8 cellular contexts compared by ENCODE assay signal in the genomic region with DNA sequence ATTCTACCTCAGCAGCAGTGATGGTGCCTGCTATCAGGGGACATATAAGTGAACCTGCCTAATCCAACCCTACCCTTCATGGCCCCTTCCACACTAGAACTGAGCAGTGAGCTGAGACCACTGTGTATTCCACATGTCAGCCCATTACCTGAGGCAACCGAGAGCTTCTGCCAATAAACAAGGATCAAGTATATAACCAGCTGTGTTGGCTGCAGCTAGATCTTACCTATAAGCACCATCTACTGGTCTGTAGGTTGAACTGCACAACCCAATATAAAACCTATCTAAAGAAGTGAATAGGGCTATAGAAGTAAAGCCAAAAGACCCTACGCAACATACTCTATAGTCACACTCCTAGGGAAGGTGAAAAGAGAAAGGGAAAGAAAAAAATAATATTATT.
DNase-seq lines count a peak whose midpoint lies in the region; ATAC-seq, FAIRE-seq and TF ChIP-seq lines count a peak whose summit lies in the region.

No MANE protein-coding gene starts in this region.

- no peak overlapping the region for H3K4me3 ChIP-seq in retinal pigment epithelial cell (ENCODE audit: low read length)

- peak; percentile 87 for TF ChIP-seq CTCF in D721Med (IDR thresholded peaks at IDR 0.05; ENCODE audit: insufficient read depth, missing control alignments)
- peak; percentile 65 for TF ChIP-seq CTCF in retinal pigment epithelial cell (conservative IDR thresholded peaks at IDR 0.05; ENCODE audit: low read depth, low read length)

- ATAC-seq in GM19455 (IDR thresholded peaks at IDR 0.05; ENCODE audit: unreplicated experiment) = peak; percentile 60

- peak; percentile 64 for FAIRE-seq in D721Med (lab: Jason Lieb, UNC)
- FAIRE-seq in HTR-8/SVneo (lab: Jason Lieb, UNC) = no peak

- DNase-seq in D721Med (ENCODE audit: insufficient read length, low spot score) = no peak
- peak; percentile 17 for DNase-seq in HTR-8/SVneo (ENCODE audit: insufficient read length, low spot score)
- DNase-seq in SHP77 (lab: John Stamatoyannopoulos, UW) = peak; percentile 12 to 66
- DNase-seq in fibroblast of gingiva (ENCODE audit: low read depth) = peak; percentile 65
- no peak for DNase-seq in retinal pigment epithelial cell (ENCODE audit: low read depth)
- DNase-seq in NK-92 treated with Interleukin-12 subunit alpha and Interleukin-12 subunit beta, amount 100 ng/mL, for 24 hours (lab: John Stamatoyannopoulos, UW) = no peak
- DNase-seq in activated gamma-delta T cell treated with Interleukin-2 at 50 U/mL for 16 hours = no peak

Comparison
In these comparisons a context has a peak if more than half of its experiments do, and no peak if none do; other contexts are left out.
1. DNase-seq: peak in HTR-8/SVneo (single experiment), SHP77 (2 of 2) and fibroblast of gingiva (single experiment); none in D721Med (single experiment), retinal pigment epithelial cell (single experiment), NK-92 treated with Interleukin-12 subunit alpha and Interleukin-12 subunit beta, amount 100 ng/mL, for 24 hours (single experiment) and activated gamma-delta T cell treated with Interleukin-2 at 50 U/mL for 16 hours (single experiment).